ENCODE assay signal across 18 cellular contexts in genomic region chr2:227703961-227704360, GRCh38. TPM values are rescaled to one million over a fixed set of nuclear protein-coding genes. Genes with fewer than 3 reads are reported as not detected.
DNase-seq lines count a peak whose midpoint lies in the region; ATAC-seq and TF ChIP-seq lines count a peak whose summit lies in the region.
"Had no signal": no experiment of that assay in that cellular context is flagged by ENCODE, and none has a peak within 500 bp of the region (broad histone marks: within the 10 kb centered on the region; RNA-seq: fewer than 3 reads in every experiment).

No MANE protein-coding gene starts in this region.

- H3K4me1 Mint-ChIP-seq in osteocyte (ENCODE audit: unreplicated experiment) = peaks cover 11% of the 10 kb centered on the region
- H3K4me1 Mint-ChIP-seq: memory B cell had no signal

- H3K27me3 Mint-ChIP-seq in osteocyte (ENCODE audit: unreplicated experiment) = peaks cover 14% of the 10 kb centered on the region

- ATAC-seq in lower lobe of right lung (peak; percentile 54 to 68), GM21423 (IDR thresholded peaks at IDR 0.05; ENCODE audit: unreplicated experiment) (no peak)

- intact Hi-C loops in lower lobe of right lung (cut with DNase I) = no loop called here

- peaks cover 3% of the 10 kb centered on the region for H3K9me3 ChIP-seq in lower lobe of right lung
- H3K9me3 ChIP-seq: thyroid gland had no signal

- H3K4me1 ChIP-seq in lower lobe of right lung = peaks cover 16% of the 10 kb centered on the region
- H3K4me1 ChIP-seq: thyroid gland had no signal

- H3K36me3 ChIP-seq in lower lobe of right lung = no peaks in the 10 kb centered on the region
- H3K36me3 ChIP-seq: ovary, thyroid gland had no signal

- H3K27ac Mint-ChIP-seq in osteocyte (ENCODE audit: unreplicated experiment) = no peak overlapping the region
- H3K27ac Mint-ChIP-seq: activated CD4-positive, alpha-beta memory T cell treated with anti-CD3 and anti-CD28 coated beads for 36 hours; memory B cell had no signal

- DNase-seq in AG10803 (ENCODE audit: low read depth) (peak; percentile 6), LoVo (ENCODE audit: low spot score) (peak; percentile 11), choroid plexus epithelial cell (ENCODE audit: low read depth) (peak; percentile 34), lower lobe of right lung (no peak), osteocyte (ENCODE audit: extremely low spot score, unreplicated experiment) (no peak), NCI-H2227 (lab: John Stamatoyannopoulos, UW; ENCODE audit: unreplicated experiment) (no peak), Ammon's horn (ENCODE audit: low spot score) (no peak)
- DNase-seq: activated CD4-positive, alpha-beta memory T cell treated with anti-CD3 and anti-CD28 coated beads for 36 hours; activated effector memory CD4-positive, alpha-beta T cell treated with Interleukin-2 at 50 U/mL for 16 hours; hippocampal formation; KG1; NCI-H1694; ovary; SHP77 treated with DMSO at 0.1 percent for 48 hours; stimulated activated CD4-positive, alpha-beta T cell treated with anti-CD3 and anti-CD28 coated beads, Interleukin-15, amount 100 ng/mL, for 24 hours; thyroid gland had no signal

- TF ChIP-seq CTCF in AG10803 (conservative IDR thresholded peaks at IDR 0.05; ENCODE audit: low read length) (no peak), choroid plexus epithelial cell (conservative IDR thresholded peaks at IDR 0.05; ENCODE audit: low read depth, low read length) (no peak), lower lobe of right lung (IDR thresholded peaks at IDR 0.05) (no peak), osteocyte (IDR thresholded peaks at IDR 0.05) (no peak)

- no peak overlapping the region for H3K4me3 Mint-ChIP-seq in osteocyte (ENCODE audit: unreplicated experiment)
- H3K4me3 Mint-ChIP-seq: activated CD4-positive, alpha-beta memory T cell treated with anti-CD3 and anti-CD28 coated beads for 36 hours; memory B cell had no signal

- H3K27ac ChIP-seq in lower lobe of right lung = peak overlapping the region; percentile 50
- H3K27ac ChIP-seq: ovary, thyroid gland had no signal

- no peaks in the 10 kb centered on the region for H3K36me3 Mint-ChIP-seq in osteocyte (ENCODE audit: unreplicated experiment)
- H3K36me3 Mint-ChIP-seq: activated CD4-positive, alpha-beta memory T cell treated with anti-CD3 and anti-CD28 coated beads for 36 hours had no signal

- no peaks in the 10 kb centered on the region for H3K9me3 Mint-ChIP-seq in osteocyte (ENCODE audit: unreplicated experiment)
- H3K9me3 Mint-ChIP-seq: activated CD4-positive, alpha-beta memory T cell treated with anti-CD3 and anti-CD28 coated beads for 36 hours; memory B cell had no signal

- H3K4me3 ChIP-seq in AG10803 (ENCODE audit: low read length) (no peak overlapping the region), choroid plexus epithelial cell (ENCODE audit: low read depth, low read length) (no peak overlapping the region), lower lobe of right lung (no peak overlapping the region)
- H3K4me3 ChIP-seq: ovary, thyroid gland had no signal

- H3K27me3 ChIP-seq in lower lobe of right lung (ENCODE audit: low read depth) = no peaks in the 10 kb centered on the region
- H3K27me3 ChIP-seq: ovary, thyroid gland had no signal

RNA-seq across cellular contexts. Expression of gene SLC19A3, which starts 13.9 kb away (rescaled TPM):
- total RNA-seq in lower lobe of right lung = 40.7 TPM
- total RNA-seq in osteocyte = not detected in 2 replicates
- total RNA-seq: activated CD4-positive, alpha-beta memory T cell treated with anti-CD3 and anti-CD28 coated beads for 36 hours had no signal

RNA-seq across cellular contexts. Expression of gene SCYGR6, which starts 20.6 kb away (rescaled TPM):
- not detected for total RNA-seq in lower lobe of right lung
- not detected in 2 replicates for total RNA-seq in osteocyte
- total RNA-seq: activated CD4-positive, alpha-beta memory T cell treated with anti-CD3 and anti-CD28 coated beads for 36 hours; ovary; thyroid gland had no signal

RNA-seq across cellular contexts. Expression of gene SCYGR7, which starts 24.2 kb away (rescaled TPM):
- not detected for total RNA-seq in lower lobe of right lung
- not detected in 2 replicates for total RNA-seq in osteocyte
- total RNA-seq: activated CD4-positive, alpha-beta memory T cell treated with anti-CD3 and anti-CD28 coated beads for 36 hours; ovary; thyroid gland had no signal

RNA-seq across cellular contexts. Expression of gene SCYGR5, which starts 37.4 kb away (rescaled TPM):
- total RNA-seq in lower lobe of right lung = not detected
- not detected in 2 replicates for total RNA-seq in osteocyte
- total RNA-seq: activated CD4-positive, alpha-beta memory T cell treated with anti-CD3 and anti-CD28 coated beads for 36 hours; ovary; thyroid gland had no signal

RNA-seq across cellular contexts. Expression of gene SCYGR8, which starts 41.7 kb away (rescaled TPM):
- total RNA-seq in lower lobe of right lung = not detected
- not detected in 2 replicates for total RNA-seq in osteocyte
- total RNA-seq: activated CD4-positive, alpha-beta memory T cell treated with anti-CD3 and anti-CD28 coated beads for 36 hours; ovary; thyroid gland had no signal

Comparison
In these comparisons a context has a peak if more than half of its experiments do, and no peak if none do; other contexts are left out.
1. DNase-seq: peak in AG10803 (single experiment), LoVo (single experiment) and choroid plexus epithelial cell (single experiment); none in lower lobe of right lung (single experiment), osteocyte (single experiment), NCI-H2227 (single experiment) and Ammon's horn (single experiment).
2. RNA of gene SLC19A3, which starts 13.9 kb away (total RNA-seq): 40.7 TPM in lower lobe of right lung (single experiment); not detected in osteocyte; every median in the first group is over 10 times any median in the second.